Comparison of ENCODE assay signal across 8 cellular contexts in genomic region chr21:43789276-43790052, GRCh38. TPM values are rescaled to one million over a fixed set of nuclear protein-coding genes. Genes with fewer than 3 reads are reported as not detected.
DNase-seq lines count a peak whose midpoint lies in the region; ATAC-seq, FAIRE-seq and TF ChIP-seq lines count a peak whose summit lies in the region.

Gene RRP1 (plus strand): TSS chr21:43789577. CDS start chr21:43789630, 53 bp downstream.

- H3K36me3 Mint-ChIP-seq in type B pancreatic cell: peaks cover 8% of the 10 kb centered on the region

- H3K27ac Mint-ChIP-seq in type B pancreatic cell: peak within 1 kb of the TSS; percentile 88

- peaks cover 13% of the 10 kb centered on the region for H3K4me1 Mint-ChIP-seq in type B pancreatic cell (ENCODE audit: unreplicated experiment)

- DNase-seq in GM12891 (ENCODE audit: insufficient read length, low spot score): peak; percentile 99
- peak; percentile 34 for DNase-seq in NCI-H1436 treated with DMSO at 0.1 percent for 48 hours (lab: John Stamatoyannopoulos, UW)
- DNase-seq in T follicular helper cell (ENCODE audit: low read depth): peak; percentile 91
- DNase-seq in adipocyte (ENCODE audit: low read depth): peak; percentile 95
- DNase-seq in cardiac septum (ENCODE audit: low spot score): peak; percentile 95
- DNase-seq in posterior cingulate gyrus: peak; percentile 81 to 98 (median 88)
- DNase-seq in type B pancreatic cell (ENCODE audit: extremely low spot score, unreplicated experiment): peak; percentile 98

- peaks cover 12% of the 10 kb centered on the region for H3K4me1 ChIP-seq in adipocyte (ENCODE audit: control insufficient read depth, insufficient read depth, low read length)

- H3K9me3 ChIP-seq in adipocyte (ENCODE audit: control insufficient read depth, low read length): no peaks in the 10 kb centered on the region

- intact Hi-C loops in cardiac septum (cut with DNase I): loop anchor here (2.0 kb wide), 1 partner anchor 131 kb away; the partner anchor contains the start of genes HSF2BP and RRP1B
- intact Hi-C loops in posterior cingulate gyrus (cut with DNase I): loop anchor here (1.0 kb wide), 1 partner anchor 13 kb away; the partner anchor contains the start of gene CSTB

- no peaks in the 10 kb centered on the region for H3K9me3 Mint-ChIP-seq in type B pancreatic cell

- peak within 1 kb of the TSS; percentile 93 for H3K9ac ChIP-seq in adipocyte (ENCODE audit: low read length)

- peaks cover 31% of the 10 kb centered on the region for H3K36me3 ChIP-seq in adipocyte (ENCODE audit: control insufficient read depth, insufficient read depth, low read length, severe bottlenecking)

- peak; percentile 97 for TF ChIP-seq CTCF in type B pancreatic cell (conservative IDR thresholded peaks at IDR 0.05)

- no peaks in the 10 kb centered on the region for H3K27me3 ChIP-seq in adipocyte (replicated peaks; ENCODE audit: control insufficient read depth, insufficient read depth, low read length)

- no peaks in the 10 kb centered on the region for H3K27me3 Mint-ChIP-seq in type B pancreatic cell

- ATAC-seq in HG02840 (IDR thresholded peaks at IDR 0.05; ENCODE audit: low FRiP score, unreplicated experiment): peak; percentile 77

- peak within 1 kb of the TSS; percentile 96 for H3K4me3 Mint-ChIP-seq in type B pancreatic cell

- peak; percentile 83; the same call in 1 of the 2 replicates for TF ChIP-seq POLR2A in GM12891 (IDR thresholded peaks at IDR 0.05; ENCODE audit: low read depth, low read length)

- FAIRE-seq in GM12891 (lab: Jason Lieb, UNC): peak; percentile 98

- H3K4me3 ChIP-seq in adipocyte (ENCODE audit: low read length): peak within 1 kb of the TSS; percentile 92

TF ChIP-seq in GM12891, 5 proteins besides CTCF, POLR2A, EP300 and RAD21:
- TF ChIP-seq POU2F2 (IDR thresholded peaks at IDR 0.05; ENCODE audit: low read depth, low read length) (peak; percentile 37; the same call in 1 of the 2 replicates), POLR2AphosphoS5 (IDR thresholded peaks at IDR 0.05; ENCODE audit: low read depth, low read length) (peak; percentile 83), SPI1 (IDR thresholded peaks at IDR 0.05; ENCODE audit: low read depth, low read length) (no peak), PAX5 (IDR thresholded peaks at IDR 0.05; ENCODE audit: insufficient read depth, low read length, severe bottlenecking) (peak; percentile 88), TAF1 (IDR thresholded peaks at IDR 0.05; ENCODE audit: low read depth, low read length) (peak; percentile 47; the same call in 1 of the 2 replicates)

RNA-seq across cellular contexts. Expression of gene RRP1, which starts in this region (rescaled TPM):
- polyA plus RNA-seq in GM12891 (2012; ENCODE audit: low read depth, missing spikeins): 26.4 TPM
- total RNA-seq in cardiac septum (10.3 TPM), type B pancreatic cell (ENCODE audit: low replicate concordance) (29.5 and 43.6 TPM in 2 replicates)

Comparison
In these comparisons a context has a peak if more than half of its experiments do, and no peak if none do; other contexts are left out.
1. Peak in every context shown above with its lines: DNase-seq, ATAC-seq and H3K4me3 ChIP-seq.
2. DNase-seq: peak in every context shown above with its lines; median percentile 99 in GM12891; 98 in type B pancreatic cell; 95 in adipocyte; 95 in cardiac septum; 91 in T follicular helper cell; 88 in posterior cingulate gyrus; 34 in NCI-H1436 treated with DMSO at 0.1 percent for 48 hours.